Comparison of ENCODE assay signal across 1 cellular context in the genomic region with DNA sequence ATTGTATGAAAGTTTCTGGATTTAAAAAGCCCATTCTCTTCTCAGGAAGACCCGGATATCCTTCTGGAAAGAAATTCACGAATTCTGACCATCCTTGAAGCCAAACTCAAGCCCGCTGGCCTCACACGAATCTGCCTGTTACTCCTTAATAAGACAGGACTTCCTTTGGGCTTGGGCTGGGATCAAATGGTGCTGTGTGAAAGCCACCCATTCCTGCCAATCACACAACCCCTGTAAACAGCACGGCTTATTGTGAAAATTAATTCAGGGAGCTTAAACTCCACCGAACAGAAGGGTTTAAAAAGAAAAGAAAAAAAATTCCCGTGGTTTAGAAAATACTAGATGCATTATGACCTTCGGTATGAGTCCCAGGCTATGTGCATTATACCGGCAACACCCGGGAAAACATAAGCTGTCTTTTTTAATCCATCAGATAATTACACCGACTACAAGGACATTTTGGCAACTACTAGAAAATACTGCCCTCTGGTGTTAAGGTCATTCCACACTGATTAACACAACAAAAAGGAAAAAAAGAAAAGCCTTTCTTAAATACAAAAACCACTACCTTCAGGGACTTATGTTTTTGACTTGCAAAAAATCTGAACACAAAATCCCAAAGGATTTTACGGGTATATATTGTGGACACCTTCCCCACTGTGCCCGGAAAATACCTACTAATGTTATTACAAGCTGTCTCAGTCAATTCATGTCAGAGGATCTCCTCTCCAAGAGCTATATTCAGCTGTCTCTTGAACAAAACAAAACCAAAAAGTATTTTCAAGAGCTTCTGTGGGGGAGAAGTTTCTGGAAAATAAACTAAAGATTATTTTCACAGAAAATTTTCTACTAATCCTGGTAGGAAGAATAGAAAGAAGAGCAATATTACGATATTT.
TF ChIP-seq lines count a peak whose summit lies in the region.

No MANE protein-coding gene starts in this region.

TF ChIP-seq in H1, 55 proteins besides CTCF, POLR2A, EP300 and RAD21:
- TF ChIP-seq TAF1 (IDR thresholded peaks at IDR 0.05; ENCODE audit: low read depth, low read length) (no peak), EGR1 (IDR thresholded peaks at IDR 0.05; ENCODE audit: borderline replicate concordance, low read depth, low read length) (no peak), POU5F1 (IDR thresholded peaks at IDR 0.05; ENCODE audit: low read depth, low read length) (no peak), SAP30 (IDR thresholded peaks at IDR 0.05; ENCODE audit: insufficient read depth, insufficient replicate concordance, low read length) (no peak), FOSL1 (IDR thresholded peaks at IDR 0.05; ENCODE audit: insufficient read depth, low read depth, low read length) (no peak), TCF12 (IDR thresholded peaks at IDR 0.05; ENCODE audit: low read depth, low read length) (no peak), HDAC2 (IDR thresholded peaks at IDR 0.05; ENCODE audit: borderline replicate concordance in 1 of 2, low read depth in 2 of 2, low read length in 2 of 2) (no peak), TBP (IDR thresholded peaks at IDR 0.05; ENCODE audit: low read depth, low read length) (no peak), BACH1 (IDR thresholded peaks at IDR 0.05; ENCODE audit: low read length) (no peak), SP1 (IDR thresholded peaks at IDR 0.05; ENCODE audit: low read depth, low read length) (no peak), GTF2F1 (IDR thresholded peaks at IDR 0.05; ENCODE audit: borderline replicate concordance, low read depth, low read length) (no peak), YY1 (IDR thresholded peaks at IDR 0.05; ENCODE audit: low read depth, low read length) (no peak), BCL11A (IDR thresholded peaks at IDR 0.05; ENCODE audit: low read depth in 2 of 2, low read length in 2 of 2) (no peak), SIRT6 (IDR thresholded peaks at IDR 0.05; ENCODE audit: low read length) (no peak)
TF ChIP-seq in H1: peak in this region for 0.
